ENCODE assay signal across 22 cellular contexts in the genomic region with DNA sequence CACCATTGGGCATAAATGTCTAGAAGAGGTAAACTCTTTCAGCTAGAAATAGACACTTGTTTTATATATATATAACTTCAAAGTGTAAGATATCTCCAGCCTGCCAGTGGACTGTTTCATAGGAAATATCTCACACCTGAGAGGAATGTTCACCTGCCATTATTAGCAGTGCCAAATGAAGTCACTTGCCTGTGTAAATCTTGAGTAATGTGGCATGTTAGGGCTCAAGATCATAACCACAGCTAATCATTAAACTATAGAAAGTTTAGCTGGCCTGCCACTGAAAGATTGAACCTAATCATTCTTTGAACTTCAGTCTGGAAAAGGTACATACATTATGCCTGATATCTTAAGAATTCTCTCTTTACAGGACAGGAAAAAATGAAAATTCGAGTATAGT. TPM values are rescaled to one million over a fixed set of nuclear protein-coding genes. Genes with fewer than 3 reads are reported as not detected.
"Had no signal": no experiment of that assay in that cellular context is flagged by ENCODE, and none has a peak within 500 bp of the region (broad histone marks: within the 10 kb centered on the region; RNA-seq: fewer than 3 reads in every experiment).

No MANE protein-coding gene starts in this region.

- H3K27ac ChIP-seq: colonic mucosa, parathyroid adenoma, psoas muscle, right atrium auricular region, tibial nerve had no signal

- DNase-seq: activated CD4-positive, alpha-beta T cell treated with anti-CD3 and anti-CD28 coated beads for 4 hours; activated CD4-positive, alpha-beta T cell treated with anti-CD3 and anti-CD28 coated beads, Interleukin-2, amount 50 U/mL, for 48 hours; activated CD8-positive, alpha-beta memory T cell treated with anti-CD3 and anti-CD28 coated beads for 24 hours; activated effector memory CD4-positive, alpha-beta T cell treated with Interleukin-2 at 50 U/mL for 16 hours; activated naive CD4-positive, alpha-beta T cell treated with Interleukin-2 at 50 U/mL for 16 hours; anterior cingulate cortex; colonic mucosa; effector memory CD4-positive, alpha-beta T cell; glutamatergic neuron; islet precursor cell; naive thymus-derived CD4-positive, alpha-beta T cell; nucleus accumbens; psoas muscle; stimulated activated CD4-positive, alpha-beta T cell treated with anti-CD3 and anti-CD28 coated beads, Interleukin-2, amount 100 ng/mL, for 48 hours; stimulated activated naive CD4-positive, alpha-beta T cell treated with Interleukin-2 at 50 U/mL for 16 hours; T-cell had no signal

- H3K9me3 ChIP-seq: colonic mucosa, psoas muscle, right atrium auricular region, tibial nerve had no signal

- H3K27me3 ChIP-seq: colonic mucosa, right atrium auricular region, tibial nerve had no signal

- ATAC-seq: naive thymus-derived CD4-positive, alpha-beta T cell; psoas muscle; T-cell had no signal

- H2AFZ ChIP-seq: parathyroid adenoma had no signal

- H3K9ac ChIP-seq: parathyroid adenoma had no signal

- H3K4me3 ChIP-seq: colonic mucosa, lung, psoas muscle, right atrium auricular region, tibial nerve had no signal

- H3K36me3 ChIP-seq: colonic mucosa, right atrium auricular region, tibial nerve had no signal

- H3K4me1 ChIP-seq: colonic mucosa, parathyroid adenoma, psoas muscle, right atrium auricular region, tibial nerve had no signal

- FAIRE-seq: frontal cortex had no signal

- H3K79me2 ChIP-seq: parathyroid adenoma had no signal

RNA-seq across cellular contexts. Expression of gene KCNJ8, which starts 25.5 kb away (rescaled TPM):
- total RNA-seq: dermis microvascular lymphatic vessel endothelial cell; naive thymus-derived CD4-positive, alpha-beta T cell had no signal
- polyA plus RNA-seq: naive thymus-derived CD4-positive, alpha-beta T cell had no signal
